1 cellular context compared by ENCODE assay signal in the genomic region with DNA sequence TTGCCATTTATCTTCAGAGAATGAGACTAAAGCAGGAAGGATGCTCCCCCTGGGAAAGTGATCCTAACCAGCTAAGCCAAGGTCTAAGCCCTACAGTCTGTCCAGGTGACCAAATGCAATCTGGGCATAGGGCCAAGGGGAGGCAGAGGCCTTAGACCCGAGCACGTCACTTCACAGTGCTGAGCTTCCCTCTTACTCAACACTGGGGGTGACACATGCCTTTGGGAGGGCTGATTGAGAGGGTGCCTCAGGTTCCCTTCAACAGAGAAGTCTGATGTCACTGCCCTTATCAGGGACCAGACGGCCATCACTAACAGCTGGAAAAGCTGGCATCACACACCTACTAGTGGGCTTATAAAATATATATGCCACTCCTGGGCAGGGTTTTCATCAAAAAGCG.
TF ChIP-seq lines count a peak whose summit lies in the region.

No MANE protein-coding gene starts in this region.

TF ChIP-seq in HepG2, 621 proteins besides CTCF, POLR2A, EP300 and RAD21:
- TF ChIP-seq NR2C2 (CRISPR knock-in tag; IDR thresholded peaks at IDR 0.05; ENCODE audit: borderline replicate concordance) (no peak), ZNF703 (CRISPR knock-in tag; IDR thresholded peaks at IDR 0.05; ENCODE audit: borderline replicate concordance) (no peak), SOX5 (CRISPR knock-in tag; IDR thresholded peaks at IDR 0.05; ENCODE audit: borderline replicate concordance) (no peak), FOSL2 (CRISPR knock-in tag; IDR thresholded peaks at IDR 0.05) (peak; percentile 65), CEBPB (IDR thresholded peaks at IDR 0.05; ENCODE audit: borderline replicate concordance, low read depth, low read length) (peak; percentile 84), PHF5A (CRISPR knock-in tag; IDR thresholded peaks at IDR 0.05; ENCODE audit: low read depth, unreplicated experiment) (no peak), KDM2A (CRISPR knock-in tag; IDR thresholded peaks at IDR 0.05; ENCODE audit: borderline replicate concordance, low read depth) (peak; percentile 62; the same call in 1 of the 2 replicates), DNMT3B (CRISPR knock-in tag; conservative IDR thresholded peaks at IDR 0.05) (0 out of 2 replicates have a peak, but pooled peaks have one; percentile 53), SAP130 (CRISPR knock-in tag; IDR thresholded peaks at IDR 0.05; ENCODE audit: low read depth) (peak; percentile 47; the same call in 1 of the 2 replicates), XRCC5 (optimal IDR thresholded peaks at IDR 0.05; ENCODE audit: low read length) (peak; percentile 25), ZBTB21 (CRISPR knock-in tag; IDR thresholded peaks at IDR 0.05) (peak; percentile 66; the same call in 1 of the 2 replicates), CEBPG (CRISPR knock-in tag; IDR thresholded peaks at IDR 0.05) (peak; percentile 64), CREB1 (IDR thresholded peaks at IDR 0.05) (peak; percentile 73), CREB1 (CRISPR knock-in tag; IDR thresholded peaks at IDR 0.05) (no peak), ZNF501 (CRISPR knock-in tag; IDR thresholded peaks at IDR 0.05) (0 out of 2 replicates have a peak, but pooled peaks have one; percentile 46), CREM (IDR thresholded peaks at IDR 0.05) (0 out of 2 replicates have a peak, but pooled peaks have one; percentile 15), CREM (CRISPR knock-in tag; IDR thresholded peaks at IDR 0.05) (no peak)
- TF ChIP-seq, protein P1, sequence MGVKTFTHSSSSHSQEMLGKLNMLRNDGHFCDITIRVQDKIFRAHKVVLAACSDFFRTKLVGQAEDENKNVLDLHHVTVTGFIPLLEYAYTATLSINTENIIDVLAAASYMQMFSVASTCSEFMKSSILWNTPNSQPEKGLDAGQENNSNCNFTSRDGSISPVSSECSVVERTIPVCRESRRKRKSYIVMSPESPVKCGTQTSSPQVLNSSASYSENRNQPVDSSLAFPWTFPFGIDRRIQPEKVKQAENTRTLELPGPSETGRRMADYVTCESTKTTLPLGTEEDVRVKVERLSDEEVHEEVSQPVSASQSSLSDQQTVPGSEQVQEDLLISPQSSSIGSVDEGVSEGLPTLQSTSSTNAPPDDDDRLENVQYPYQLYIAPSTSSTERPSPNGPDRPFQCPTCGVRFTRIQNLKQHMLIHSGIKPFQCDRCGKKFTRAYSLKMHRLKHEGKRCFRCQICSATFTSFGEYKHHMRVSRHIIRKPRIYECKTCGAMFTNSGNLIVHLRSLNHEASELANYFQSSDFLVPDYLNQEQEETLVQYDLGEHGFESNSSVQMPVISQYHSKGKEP (CRISPR knock-in tag; IDR thresholded peaks at IDR 0.05), result no peak
- TF ChIP-seq, protein P2, sequence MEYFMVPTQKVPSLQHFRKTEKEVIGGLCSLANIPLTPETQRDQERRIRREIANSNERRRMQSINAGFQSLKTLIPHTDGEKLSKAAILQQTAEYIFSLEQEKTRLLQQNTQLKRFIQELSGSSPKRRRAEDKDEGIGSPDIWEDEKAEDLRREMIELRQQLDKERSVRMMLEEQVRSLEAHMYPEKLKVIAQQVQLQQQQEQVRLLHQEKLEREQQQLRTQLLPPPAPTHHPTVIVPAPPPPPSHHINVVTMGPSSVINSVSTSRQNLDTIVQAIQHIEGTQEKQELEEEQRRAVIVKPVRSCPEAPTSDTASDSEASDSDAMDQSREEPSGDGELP (IDR thresholded peaks at IDR 0.05; ENCODE audit: borderline replicate concordance, low read depth), result peak; percentile 19; the same call in 1 of the 2 replicates
- TF ChIP-seq, protein P3, sequence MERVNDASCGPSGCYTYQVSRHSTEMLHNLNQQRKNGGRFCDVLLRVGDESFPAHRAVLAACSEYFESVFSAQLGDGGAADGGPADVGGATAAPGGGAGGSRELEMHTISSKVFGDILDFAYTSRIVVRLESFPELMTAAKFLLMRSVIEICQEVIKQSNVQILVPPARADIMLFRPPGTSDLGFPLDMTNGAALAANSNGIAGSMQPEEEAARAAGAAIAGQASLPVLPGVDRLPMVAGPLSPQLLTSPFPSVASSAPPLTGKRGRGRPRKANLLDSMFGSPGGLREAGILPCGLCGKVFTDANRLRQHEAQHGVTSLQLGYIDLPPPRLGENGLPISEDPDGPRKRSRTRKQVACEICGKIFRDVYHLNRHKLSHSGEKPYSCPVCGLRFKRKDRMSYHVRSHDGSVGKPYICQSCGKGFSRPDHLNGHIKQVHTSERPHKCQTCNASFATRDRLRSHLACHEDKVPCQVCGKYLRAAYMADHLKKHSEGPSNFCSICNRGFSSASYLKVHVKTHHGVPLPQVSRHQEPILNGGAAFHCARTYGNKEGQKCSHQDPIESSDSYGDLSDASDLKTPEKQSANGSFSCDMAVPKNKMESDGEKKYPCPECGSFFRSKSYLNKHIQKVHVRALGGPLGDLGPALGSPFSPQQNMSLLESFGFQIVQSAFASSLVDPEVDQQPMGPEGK (CRISPR knock-in tag; IDR thresholded peaks at IDR 0.05), result peak; percentile 22; the same call in 1 of the 2 replicates
